ENCODE assay signal across 12 cellular contexts in the genomic region with DNA sequence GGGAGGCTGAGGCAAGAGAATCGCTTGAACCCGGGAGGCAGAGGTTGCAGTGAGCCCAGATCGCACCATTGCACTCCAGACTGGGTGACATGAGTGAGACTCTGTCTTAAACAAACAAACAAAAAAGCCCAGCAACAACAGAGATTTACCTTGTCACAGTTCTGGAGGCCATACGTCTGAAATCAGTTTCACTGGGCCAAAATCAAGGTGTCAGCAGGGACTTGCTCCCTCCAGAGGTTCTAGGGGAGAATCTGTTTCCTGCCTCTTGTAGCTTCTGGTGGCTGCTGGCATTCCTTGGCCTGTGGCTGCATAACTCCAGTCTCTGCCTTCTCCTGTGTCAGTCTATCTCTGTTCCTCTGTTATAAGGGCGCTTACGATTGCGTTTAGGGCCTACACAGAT. TPM values are rescaled to one million over a fixed set of nuclear protein-coding genes. Genes with fewer than 3 reads are reported as not detected.
DNase-seq lines count a peak whose midpoint lies in the region; ATAC-seq, FAIRE-seq and TF ChIP-seq lines count a peak whose summit lies in the region.
"Had no signal": no experiment of that assay in that cellular context is flagged by ENCODE, and none has a peak within 500 bp of the region (broad histone marks: within the 10 kb centered on the region; RNA-seq: fewer than 3 reads in every experiment).

No MANE protein-coding gene starts in this region.

- no peak for TF ChIP-seq CTCF in activated B cell treated with CpG ODN at 0.5 μM for 24 hours (IDR thresholded peaks at IDR 0.05)

- peak overlapping the region; percentile 81 to 97 (median 95) for H3K4me2 ChIP-seq in BLaER1 treated with 17β-estradiol and CSF1 and Interleukin-3, amounts not matched to agents 10 nM and 100 nM

- in situ Hi-C loops in ACHN (cut with HindIII; ENCODE audit: low pct_ligation_motif_present, low pct_unique_long_range_greater_than_20kb, low sequenced_read_pairs), result no loop called here

- no peaks in the 10 kb centered on the region for H3K27me3 ChIP-seq in BLaER1 treated with 17β-estradiol and CSF1 and Interleukin-3, amounts not matched to agents 10 nM and 100 nM
- H3K27me3 ChIP-seq: spleen had no signal

- H3K4me1 ChIP-seq in BLaER1 treated with 17β-estradiol and CSF1 and Interleukin-3, amounts not matched to agents 10 nM and 100 nM, result peaks cover 19 to 36% (median 29%) of the 10 kb centered on the region in 10 experiments

- intact Hi-C loops in activated B cell treated with CpG ODN at 0.5 μM for 24 hours (cut with micrococcal nuclease), result loop anchor here (5.0 kb wide), 1 partner anchor 739 kb away; a partner anchor contains a TSS

- no peak for ATAC-seq in activated B cell treated with CpG ODN at 0.5 μM for 24 hours (ENCODE audit: low read depth)

- no peaks in the 10 kb centered on the region for H3K27me3 Mint-ChIP-seq in activated B cell treated with CpG ODN at 0.5 μM for 24 hours

- POLR2A ChIA-PET in activated B cell treated with CpG ODN at 0.5 μM for 24 hours (lab: Charles Lee), result interaction anchor here (0.5 to 2.2 kb wide), 2 partner anchors 201 to 1209 kb away, joined by 3 to 8 read pairs; a partner anchor contains a TSS

- H3K27ac Mint-ChIP-seq in activated B cell treated with CpG ODN at 0.5 μM for 24 hours, result no peak overlapping the region

- peaks cover 0 to 53% (median 45%) of the 10 kb centered on the region in 11 experiments; a peak in 20 of 22 replicates for H3K36me3 ChIP-seq in BLaER1 treated with 17β-estradiol and CSF1 and Interleukin-3, amounts not matched to agents 10 nM and 100 nM

- H3K4me3 Mint-ChIP-seq in activated B cell treated with CpG ODN at 0.5 μM for 24 hours, result peak overlapping the region; percentile 100

- DNase-seq in GM12892 (ENCODE audit: insufficient read length) (no peak), activated B cell treated with CpG ODN at 0.5 μM for 24 hours (no peak), iris pigment epithelial cell (ENCODE audit: low read depth) (peak; percentile 18), ACHN (no peak), NCI-H2227 (lab: John Stamatoyannopoulos, UW; ENCODE audit: unreplicated experiment) (no peak), cerebellar cortex (ENCODE audit: low spot score) (no peak)
- DNase-seq in activated effector memory CD4-positive, alpha-beta T cell treated with Interleukin-2 at 50 U/mL for 16 hours, result no peak
- DNase-seq: central memory CD4-positive, alpha-beta T cell; GDM1; NCI-H2227 treated with DMSO at 0.1 percent for 48 hours; spleen had no signal

- H3K4me1 Mint-ChIP-seq in activated B cell treated with CpG ODN at 0.5 μM for 24 hours, result peaks cover 48% of the 10 kb centered on the region

- H4K20me1 ChIP-seq in BLaER1 treated with 17β-estradiol and CSF1 and Interleukin-3, amounts not matched to agents 10 nM and 100 nM, result peaks cover 0 to 62% (median 52%) of the 10 kb centered on the region in 11 experiments; a peak in 15 of 22 replicates

- no peak for TF ChIP-seq POLR2A in GM12892 (IDR thresholded peaks at IDR 0.05; ENCODE audit: low read depth, low read length)

- peak; percentile 21 for FAIRE-seq in GM12892 (lab: Jason Lieb, UNC)

- peak overlapping the region in 9 of 10 experiments; percentile 83 to 98 (median 89); a peak in 15 of 20 replicates for H3K4me3 ChIP-seq in BLaER1 treated with 17β-estradiol and CSF1 and Interleukin-3, amounts not matched to agents 10 nM and 100 nM

- peaks cover 0 to 17% (median 9%) of the 10 kb centered on the region in 11 experiments; a peak in 6 of 22 replicates for H3K9me3 ChIP-seq in BLaER1 treated with 17β-estradiol and CSF1 and Interleukin-3, amounts not matched to agents 10 nM and 100 nM (replicated peaks in 1 of 11)
- H3K9me3 ChIP-seq: spleen had no signal

- CTCF ChIA-PET in activated B cell treated with CpG ODN at 0.5 μM for 24 hours (lab: Charles Lee), result no interaction called here

- no peaks in the 10 kb centered on the region for H3K9me3 Mint-ChIP-seq in activated B cell treated with CpG ODN at 0.5 μM for 24 hours

- H3K9ac ChIP-seq in BLaER1 treated with 17β-estradiol and CSF1 and Interleukin-3, amounts not matched to agents 10 nM and 100 nM, result peak overlapping the region in 5 of 11 experiments; percentile 12 to 93 (median 85); a peak in 6 of 22 replicates

- peaks cover 35% of the 10 kb centered on the region for H3K36me3 Mint-ChIP-seq in activated B cell treated with CpG ODN at 0.5 μM for 24 hours (ENCODE audit: low read depth)

- no peak overlapping the region for H3K27ac ChIP-seq in BLaER1 treated with 17β-estradiol and CSF1 and Interleukin-3, amounts not matched to agents 10 nM and 100 nM
- H3K27ac ChIP-seq: spleen had no signal

RNA-seq across cellular contexts. Expression of a gene that starts 1.5 kb away (rescaled TPM):
- polyA plus RNA-seq in GM12892 (2012; ENCODE audit: missing spikeins), result 26.4 TPM
- 37.7 and 43.3 TPM in 2 replicates for total RNA-seq in activated B cell treated with CpG ODN at 0.5 μM for 24 hours
